Comparison of ENCODE assay signal across 1 cellular context in the genomic region with DNA sequence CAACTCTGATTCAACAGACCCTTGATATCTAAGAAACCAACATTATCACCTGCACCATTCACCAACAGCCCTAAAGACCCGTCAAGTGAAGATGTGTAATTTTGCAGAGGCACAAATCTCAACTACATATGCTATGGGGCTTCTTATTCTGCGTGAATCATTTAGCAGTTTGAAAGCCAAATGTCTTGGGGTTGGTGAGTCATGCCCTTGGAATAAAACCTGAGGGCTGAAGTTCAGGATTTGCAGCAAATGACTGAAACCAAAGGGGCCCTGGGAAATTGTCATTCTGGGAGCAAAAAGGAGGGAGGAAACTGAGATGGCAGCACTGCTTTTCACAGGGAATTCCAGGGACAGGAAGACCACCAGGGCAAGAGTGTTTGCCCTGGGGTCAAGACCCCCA.
TF ChIP-seq lines count a peak whose summit lies in the region.

No MANE protein-coding gene starts in this region.

TF ChIP-seq in GM23338, 12 proteins besides CTCF, POLR2A, EP300 and RAD21 (continued from another document):
- TF ChIP-seq, protein P1, sequence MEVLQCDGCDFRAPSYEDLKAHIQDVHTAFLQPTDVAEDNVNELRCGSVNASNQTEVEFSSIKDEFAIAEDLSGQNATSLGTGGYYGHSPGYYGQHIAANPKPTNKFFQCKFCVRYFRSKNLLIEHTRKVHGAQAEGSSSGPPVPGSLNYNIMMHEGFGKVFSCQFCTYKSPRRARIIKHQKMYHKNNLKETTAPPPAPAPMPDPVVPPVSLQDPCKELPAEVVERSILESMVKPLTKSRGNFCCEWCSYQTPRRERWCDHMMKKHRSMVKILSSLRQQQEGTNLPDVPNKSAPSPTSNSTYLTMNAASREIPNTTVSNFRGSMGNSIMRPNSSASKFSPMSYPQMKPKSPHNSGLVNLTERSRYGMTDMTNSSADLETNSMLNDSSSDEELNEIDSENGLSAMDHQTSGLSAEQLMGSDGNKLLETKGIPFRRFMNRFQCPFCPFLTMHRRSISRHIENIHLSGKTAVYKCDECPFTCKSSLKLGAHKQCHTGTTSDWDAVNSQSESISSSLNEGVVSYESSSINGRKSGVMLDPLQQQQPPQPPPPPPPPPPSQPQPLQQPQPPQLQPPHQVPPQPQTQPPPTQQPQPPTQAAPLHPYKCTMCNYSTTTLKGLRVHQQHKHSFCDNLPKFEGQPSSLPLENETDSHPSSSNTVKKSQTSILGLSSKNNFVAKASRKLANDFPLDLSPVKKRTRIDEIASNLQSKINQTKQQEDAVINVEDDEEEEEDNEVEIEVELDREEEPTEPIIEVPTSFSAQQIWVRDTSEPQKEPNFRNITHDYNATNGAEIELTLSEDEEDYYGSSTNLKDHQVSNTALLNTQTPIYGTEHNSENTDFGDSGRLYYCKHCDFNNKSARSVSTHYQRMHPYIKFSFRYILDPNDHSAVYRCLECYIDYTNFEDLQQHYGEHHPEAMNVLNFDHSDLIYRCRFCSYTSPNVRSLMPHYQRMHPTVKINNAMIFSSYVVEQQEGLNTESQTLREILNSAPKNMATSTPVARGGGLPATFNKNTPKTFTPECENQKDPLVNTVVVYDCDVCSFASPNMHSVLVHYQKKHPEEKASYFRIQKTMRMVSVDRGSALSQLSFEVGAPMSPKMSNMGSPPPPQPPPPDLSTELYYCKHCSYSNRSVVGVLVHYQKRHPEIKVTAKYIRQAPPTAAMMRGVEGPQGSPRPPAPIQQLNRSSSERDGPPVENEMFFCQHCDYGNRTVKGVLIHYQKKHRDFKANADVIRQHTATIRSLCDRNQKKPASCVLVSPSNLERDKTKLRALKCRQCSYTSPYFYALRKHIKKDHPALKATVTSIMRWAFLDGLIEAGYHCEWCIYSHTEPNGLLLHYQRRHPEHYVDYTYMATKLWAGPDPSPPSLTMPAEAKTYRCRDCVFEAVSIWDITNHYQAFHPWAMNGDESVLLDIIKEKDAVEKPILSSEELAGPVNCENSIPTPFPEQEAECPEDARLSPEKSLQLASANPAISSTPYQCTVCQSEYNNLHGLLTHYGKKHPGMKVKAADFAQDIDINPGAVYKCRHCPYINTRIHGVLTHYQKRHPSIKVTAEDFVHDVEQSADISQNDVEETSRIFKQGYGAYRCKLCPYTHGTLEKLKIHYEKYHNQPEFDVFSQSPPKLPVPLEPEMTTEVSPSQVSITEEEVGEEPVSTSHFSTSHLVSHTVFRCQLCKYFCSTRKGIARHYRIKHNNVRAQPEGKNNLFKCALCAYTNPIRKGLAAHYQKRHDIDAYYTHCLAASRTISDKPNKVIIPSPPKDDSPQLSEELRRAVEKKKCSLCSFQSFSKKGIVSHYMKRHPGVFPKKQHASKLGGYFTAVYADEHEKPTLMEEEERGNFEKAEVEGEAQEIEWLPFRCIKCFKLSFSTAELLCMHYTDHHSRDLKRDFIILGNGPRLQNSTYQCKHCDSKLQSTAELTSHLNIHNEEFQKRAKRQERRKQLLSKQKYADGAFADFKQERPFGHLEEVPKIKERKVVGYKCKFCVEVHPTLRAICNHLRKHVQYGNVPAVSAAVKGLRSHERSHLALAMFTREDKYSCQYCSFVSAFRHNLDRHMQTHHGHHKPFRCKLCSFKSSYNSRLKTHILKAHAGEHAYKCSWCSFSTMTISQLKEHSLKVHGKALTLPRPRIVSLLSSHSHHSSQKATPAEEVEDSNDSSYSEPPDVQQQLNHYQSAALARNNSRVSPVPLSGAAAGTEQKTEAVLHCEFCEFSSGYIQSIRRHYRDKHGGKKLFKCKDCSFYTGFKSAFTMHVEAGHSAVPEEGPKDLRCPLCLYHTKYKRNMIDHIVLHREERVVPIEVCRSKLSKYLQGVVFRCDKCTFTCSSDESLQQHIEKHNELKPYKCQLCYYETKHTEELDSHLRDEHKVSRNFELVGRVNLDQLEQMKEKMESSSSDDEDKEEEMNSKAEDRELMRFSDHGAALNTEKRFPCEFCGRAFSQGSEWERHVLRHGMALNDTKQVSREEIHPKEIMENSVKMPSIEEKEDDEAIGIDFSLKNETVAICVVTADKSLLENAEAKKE (CRISPR knock-in tag; IDR thresholded peaks at IDR 0.05) = no peak
- TF ChIP-seq POLR2AphosphoS5 (IDR thresholded peaks at IDR 0.05; ENCODE audit: low read depth) (no peak), STAT1 (IDR thresholded peaks at IDR 0.05; ENCODE audit: unreplicated experiment) (no peak), EZH2phosphoT487 (IDR thresholded peaks at IDR 0.05; ENCODE audit: unreplicated experiment) (no peak), CREB1 (CRISPR knock-in tag; IDR thresholded peaks at IDR 0.05; ENCODE audit: low read depth) (no peak), EZH2 (IDR thresholded peaks at IDR 0.05; ENCODE audit: low read depth, unreplicated experiment) (no peak)
- TF ChIP-seq, protein P2, sequence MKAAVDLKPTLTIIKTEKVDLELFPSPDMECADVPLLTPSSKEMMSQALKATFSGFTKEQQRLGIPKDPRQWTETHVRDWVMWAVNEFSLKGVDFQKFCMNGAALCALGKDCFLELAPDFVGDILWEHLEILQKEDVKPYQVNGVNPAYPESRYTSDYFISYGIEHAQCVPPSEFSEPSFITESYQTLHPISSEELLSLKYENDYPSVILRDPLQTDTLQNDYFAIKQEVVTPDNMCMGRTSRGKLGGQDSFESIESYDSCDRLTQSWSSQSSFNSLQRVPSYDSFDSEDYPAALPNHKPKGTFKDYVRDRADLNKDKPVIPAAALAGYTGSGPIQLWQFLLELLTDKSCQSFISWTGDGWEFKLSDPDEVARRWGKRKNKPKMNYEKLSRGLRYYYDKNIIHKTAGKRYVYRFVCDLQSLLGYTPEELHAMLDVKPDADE (IDR thresholded peaks at IDR 0.05) = no peak
